Comparison of ENCODE assay signal across 12 cellular contexts in the genomic region with DNA sequence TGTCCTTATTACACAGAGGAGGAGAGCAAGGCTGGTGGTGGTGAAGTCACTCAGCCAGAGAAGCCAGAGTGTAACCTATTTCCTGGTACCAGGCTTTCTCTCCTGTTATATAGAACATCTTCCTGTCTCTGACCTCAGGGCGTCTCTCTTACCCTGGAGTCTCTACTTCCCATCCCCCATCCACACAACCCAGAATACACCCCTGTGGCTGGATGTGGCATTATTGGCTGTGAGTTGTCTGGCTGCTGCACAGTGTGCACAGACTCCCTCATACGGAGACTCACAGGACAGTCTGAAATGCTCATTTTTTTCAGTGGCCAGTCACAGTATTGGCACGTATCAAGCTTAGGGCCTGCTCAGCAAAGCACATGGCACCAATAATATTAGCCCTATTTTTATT. TPM values are rescaled to one million over a fixed set of nuclear protein-coding genes. Genes with fewer than 3 reads are reported as not detected.
DNase-seq lines count a peak whose midpoint lies in the region; ATAC-seq and TF ChIP-seq lines count a peak whose summit lies in the region.
"Had no signal": no experiment of that assay in that cellular context is flagged by ENCODE, and none has a peak within 500 bp of the region (broad histone marks: within the 10 kb centered on the region; RNA-seq: fewer than 3 reads in every experiment).

No MANE protein-coding gene starts in this region.

- H3K27ac Mint-ChIP-seq in T-helper 17 cell: peak overlapping the region; percentile 51
- H3K27ac Mint-ChIP-seq in naive thymus-derived CD8-positive, alpha-beta T cell: peak overlapping the region in 2 of 10 donors; percentile 11 to 43

- H3K9me3 ChIP-seq in T-helper 17 cell (ENCODE audit: control insufficient read depth, low read length, poor library complexity, severe bottlenecking): no peaks in the 10 kb centered on the region
- H3K9me3 ChIP-seq in adrenal gland (replicated peaks in 1 of 3): no peaks in the 10 kb centered on the region
- H3K9me3 ChIP-seq: right atrium auricular region had no signal

- intact Hi-C loops in adrenal gland (cut with DNase I): no loop called here

- no peaks in the 10 kb centered on the region for H3K36me3 ChIP-seq in adrenal gland (replicated peaks in 1 of 2)
- H3K36me3 ChIP-seq: cardiac muscle cell, right atrium auricular region had no signal

- POLR2A ChIA-PET in naive thymus-derived CD8-positive, alpha-beta T cell (lab: Charles Lee): no interaction called here

- H3K27me3 ChIP-seq in adrenal gland: no peaks in the 10 kb centered on the region
- H3K27me3 ChIP-seq: cardiac muscle cell, right atrium auricular region had no signal

- H3K27ac ChIP-seq in adrenal gland: no peak overlapping the region
- H3K27ac ChIP-seq: cardiac muscle cell, right atrium auricular region had no signal

- WGBS in adrenal gland, 4 donors: 67 to 73% (median 71%) methylated on average over 3 of the region's 3 CpGs

- ATAC-seq in T-helper 17 cell: peak; percentile 90
- ATAC-seq in naive thymus-derived CD8-positive, alpha-beta T cell: peak; percentile 63 to 81
- ATAC-seq: Right ventricle myocardium inferior had no signal

- H3K27me3 Mint-ChIP-seq in T-helper 17 cell: peaks cover 9% of the 10 kb centered on the region
- peaks cover 7 to 28% (median 14%) of the 10 kb centered on the region in 5 donors for H3K27me3 Mint-ChIP-seq in naive thymus-derived CD8-positive, alpha-beta T cell

- TF ChIP-seq CTCF in adrenal gland (IDR thresholded peaks at IDR 0.05): no peak

- no peaks in the 10 kb centered on the region for H3K9me3 Mint-ChIP-seq in naive thymus-derived CD8-positive, alpha-beta T cell

- peaks cover 2% of the 10 kb centered on the region for H3K36me3 Mint-ChIP-seq in T-helper 17 cell (ENCODE audit: low read depth)
- H3K36me3 Mint-ChIP-seq in naive thymus-derived CD8-positive, alpha-beta T cell: peaks cover 0 to 2% (median 0%) of the 10 kb centered on the region in 3 donors

- no peak overlapping the region for H3K4me3 ChIP-seq in adrenal gland
- H3K4me3 ChIP-seq: cardiac muscle cell, right atrium auricular region had no signal

- H3K4me1 Mint-ChIP-seq in T-helper 17 cell: peaks cover 17% of the 10 kb centered on the region
- peaks cover 7 to 11% (median 10%) of the 10 kb centered on the region in 4 donors for H3K4me1 Mint-ChIP-seq in naive thymus-derived CD8-positive, alpha-beta T cell

- no peak for TF ChIP-seq POLR2A in adrenal gland (IDR thresholded peaks at IDR 0.05)

- H3K4me3 Mint-ChIP-seq in T-helper 17 cell: no peak overlapping the region
- no peak overlapping the region for H3K4me3 Mint-ChIP-seq in naive thymus-derived CD8-positive, alpha-beta T cell

- H3K4me1 ChIP-seq in adrenal gland (replicated peaks in 1 of 2): no peaks in the 10 kb centered on the region
- H3K4me1 ChIP-seq: right atrium auricular region had no signal

- DNase-seq in DMS53 (lab: John Stamatoyannopoulos, UW) (peak; percentile 17), DMS53 treated with DMSO at 0.1 percent for 48 hours (lab: John Stamatoyannopoulos, UW; ENCODE audit: unreplicated experiment) (no peak), Kasumi-1 (lab: John Stamatoyannopoulos, UW) (peak; percentile 87 to 92), T-helper 17 cell (no peak), NCI-H1694 treated with DMSO at 0.1 percent for 48 hours (lab: John Stamatoyannopoulos, UW) (no peak), adrenal gland (no peak)
- DNase-seq in naive thymus-derived CD8-positive, alpha-beta T cell: peak in 3 of 10 donors; percentile 5 to 32 (median 25)
- no peak for DNase-seq in effector CD8-positive, alpha-beta T cell (lab: John Stamatoyannopoulos, UW)
- DNase-seq: NCI-H1092 treated with DMSO at 0.1 percent for 48 hours had no signal

RNA-seq across cellular contexts. Expression of a gene that starts 8.6 kb away (rescaled TPM):
- total RNA-seq in T-helper 17 cell (1 to 10 TPM; 4.8 to 5.5 TPM), adrenal gland (10 to 100 TPM; 22.0 to 52.4 (median 25.8) TPM)
- 1 to 10 TPM; 2.5 to 2.8 TPM for total RNA-seq in naive thymus-derived CD8-positive, alpha-beta T cell
- 1 to 10 TPM in 2 of 3 donors, under 1 TPM in 1; 0.66 to 4.1 (median 2.6) TPM for polyA plus RNA-seq in naive thymus-derived CD8-positive, alpha-beta T cell
- polyA plus RNA-seq in adrenal gland: 10 to 100 TPM; 17.0 to 28.7 (median 22.5) TPM

RNA-seq across cellular contexts. Expression of a gene that starts 35.2 kb away (rescaled TPM):
- total RNA-seq in T-helper 17 cell (10 to 100 TPM; 88.6 to 95.2 TPM), adrenal gland (10 to 100 TPM; 13.0 to 68.0 (median 32.2) TPM)
- 100 to 1,000 TPM; 183 to 187 TPM for total RNA-seq in naive thymus-derived CD8-positive, alpha-beta T cell
- polyA plus RNA-seq in naive thymus-derived CD8-positive, alpha-beta T cell: 10 to 100 TPM; 58.6 to 71.9 (median 60.9) TPM
- polyA plus RNA-seq in adrenal gland: 10 to 100 TPM in 2 of 3 donors, 1 to 10 TPM in 1; 2.8 to 96.0 (median 62.1) TPM

RNA-seq across cellular contexts. Expression of a gene that starts 39.3 kb away (rescaled TPM):
- total RNA-seq in T-helper 17 cell: 10 to 100 TPM in 1 of 2 donors, 1 to 10 TPM in 1; 8.6 to 11.6 TPM
- 10 to 100 TPM; 10.4 to 17.7 TPM for total RNA-seq in naive thymus-derived CD8-positive, alpha-beta T cell
- 10 to 100 TPM; 10.4 to 13.2 (median 13.2) TPM for polyA plus RNA-seq in naive thymus-derived CD8-positive, alpha-beta T cell
- 10 to 100 TPM in 4 of 8 donors, 1 to 10 TPM in 4; 4.8 to 11.9 (median 9.7) TPM for total RNA-seq in adrenal gland
- polyA plus RNA-seq in adrenal gland: 1 to 10 TPM; 1.7 to 3.0 (median 2.5) TPM

RNA-seq across cellular contexts. Expression of a gene that starts 47.0 kb away (rescaled TPM):
- total RNA-seq in T-helper 17 cell (10 to 100 TPM; 12.5 to 16.6 TPM), adrenal gland (10 to 100 TPM; 28.0 to 65.6 (median 47.5) TPM)
- total RNA-seq in naive thymus-derived CD8-positive, alpha-beta T cell: 10 to 100 TPM; 30.2 to 34.7 TPM
- polyA plus RNA-seq in naive thymus-derived CD8-positive, alpha-beta T cell: 10 to 100 TPM; 14.8 to 27.6 (median 15.3) TPM
- 10 to 100 TPM; 13.5 to 54.5 (median 47.0) TPM for polyA plus RNA-seq in adrenal gland

Comparison
In these comparisons a context has a peak if more than half of its experiments do, and no peak if none do; other contexts are left out.
1. DNase-seq: peak in DMS53 (single experiment) and Kasumi-1 (2 of 2); none in DMS53 treated with DMSO at 0.1 percent for 48 hours (single experiment), T-helper 17 cell (0 of 3), NCI-H1694 treated with DMSO at 0.1 percent for 48 hours (single experiment), effector CD8-positive, alpha-beta T cell (single experiment) and adrenal gland (0 of 7).